In genomic region chr4:108018038-108018883, GRCh38 we compare ENCODE assay signal across 8 cellular contexts. TPM values are rescaled to one million over a fixed set of nuclear protein-coding genes. Genes with fewer than 3 reads are reported as not detected.
A peak's percentile ranks its signal among the peaks of the same experiment; 100 is the strongest.
DNase-seq lines count a peak whose midpoint lies in the region; ATAC-seq and TF ChIP-seq lines count a peak whose summit lies in the region.

No MANE protein-coding gene starts in this region.

- intact Hi-C loops in cardiac septum (cut with DNase I), result loop anchor here (5.0 kb wide), 1 partner anchor 554 kb away; no protein-coding TSS in a partner anchor

- TF ChIP-seq CTCF in GM23338 (conservative IDR thresholded peaks at IDR 0.05; ENCODE audit: low read depth in 2 of 2) (peak; percentile 91 to 98), SU-DHL-6 (IDR thresholded peaks at IDR 0.05; ENCODE audit: insufficient read depth, low read length, poor library complexity, severe bottlenecking) (peak; percentile 54)

- no peak overlapping the region for H3K27ac Mint-ChIP-seq in GM23338
- peak overlapping the region; percentile 56 for H3K27ac Mint-ChIP-seq in activated naive CD8-positive, alpha-beta T cell treated with anti-CD3 and anti-CD28 coated beads, Interleukin-2, amount 10 ng/mL, durations not matched to agents 7 days and 5 days

- H3K9me3 ChIP-seq in MG63, result no peaks in the 10 kb centered on the region
- no peaks in the 10 kb centered on the region for H3K9me3 ChIP-seq in SU-DHL-6 (ENCODE audit: insufficient read depth, low read length)

- ATAC-seq in GM23338 (peak; percentile 87), HG03196 (IDR thresholded peaks at IDR 0.05; ENCODE audit: unreplicated experiment) (no peak)
- ATAC-seq in activated naive CD8-positive, alpha-beta T cell treated with anti-CD3 and anti-CD28 coated beads, Interleukin-2, amount 10 ng/mL, durations not matched to agents 7 days and 5 days (ENCODE audit: low read depth), result peak; percentile 76

- H3K9ac ChIP-seq in SU-DHL-6 (ENCODE audit: low read length), result no peak overlapping the region

- H2AFZ ChIP-seq in GM23338, result no peak overlapping the region
- no peak overlapping the region for H2AFZ ChIP-seq in SU-DHL-6 (ENCODE audit: low read depth, low read length, severe bottlenecking)

- H3K79me2 ChIP-seq in GM23338 (replicated peaks; ENCODE audit: insufficient read depth), result no peaks in the 10 kb centered on the region
- no peaks in the 10 kb centered on the region for H3K79me2 ChIP-seq in SU-DHL-6 (ENCODE audit: insufficient read depth, low read length)

- no peak overlapping the region for H3K4me3 ChIP-seq in GM23338
- H3K4me3 ChIP-seq in MG63, result no peak overlapping the region
- no peak overlapping the region for H3K4me3 ChIP-seq in SU-DHL-6 (ENCODE audit: insufficient read depth, low read length, poor library complexity, severe bottlenecking)

- peaks cover 4% of the 10 kb centered on the region for H3K4me1 Mint-ChIP-seq in GM23338
- H3K4me1 Mint-ChIP-seq in activated naive CD8-positive, alpha-beta T cell treated with anti-CD3 and anti-CD28 coated beads, Interleukin-2, amount 10 ng/mL, durations not matched to agents 7 days and 5 days, result peaks cover 17% of the 10 kb centered on the region

- H3K27me3 ChIP-seq in GM23338 (ENCODE audit: insufficient read depth), result no peaks in the 10 kb centered on the region
- H3K27me3 ChIP-seq in MG63, result no peaks in the 10 kb centered on the region
- no peaks in the 10 kb centered on the region for H3K27me3 ChIP-seq in SU-DHL-6 (ENCODE audit: low read length)

- H3K36me3 ChIP-seq in GM23338 (ENCODE audit: insufficient read depth) (peaks cover 12% of the 10 kb centered on the region), MG63 (no peaks in the 10 kb centered on the region), SU-DHL-6 (ENCODE audit: low read length) (peaks cover 3% of the 10 kb centered on the region; the same call in 1 of the 2 replicates)

- H3K4me3 Mint-ChIP-seq in GM23338, result no peak overlapping the region
- no peak overlapping the region for H3K4me3 Mint-ChIP-seq in activated naive CD8-positive, alpha-beta T cell treated with anti-CD3 and anti-CD28 coated beads, Interleukin-2, amount 10 ng/mL, durations not matched to agents 7 days and 5 days

- H3K27ac ChIP-seq in GM23338 (ENCODE audit: low read depth), result no peak overlapping the region
- no peak overlapping the region for H3K27ac ChIP-seq in SU-DHL-6 (ENCODE audit: low read depth, low read length)

- H3K4me1 ChIP-seq in GM23338 (ENCODE audit: insufficient read depth), result no peaks in the 10 kb centered on the region; the same call in 1 of the 2 replicates

- DNase-seq in G401 (ENCODE audit: low spot score), result peak; percentile 80
- DNase-seq in GM23338 (ENCODE audit: low spot score), result peak; percentile 88
- peak; percentile 32 for DNase-seq in MG63
- DNase-seq in activated naive CD8-positive, alpha-beta T cell treated with anti-CD3 and anti-CD28 coated beads, Interleukin-2, amount 10 ng/mL, durations not matched to agents 7 days and 5 days, result peak; percentile 80
- peak; percentile 84 for DNase-seq in cardiac septum (ENCODE audit: low spot score)
- DNase-seq in pulmonary artery endothelial cell (ENCODE audit: low read depth, low spot score), result peak; percentile 33

- in situ Hi-C loops in G401 (cut with HindIII; ENCODE audit: low sequenced_read_pairs), result no loop called here

- H3K36me3 Mint-ChIP-seq in GM23338 (ENCODE audit: low read depth), result peaks cover 49% of the 10 kb centered on the region
- H3K36me3 Mint-ChIP-seq in activated naive CD8-positive, alpha-beta T cell treated with anti-CD3 and anti-CD28 coated beads, Interleukin-2, amount 10 ng/mL, durations not matched to agents 7 days and 5 days, result peaks cover 23% of the 10 kb centered on the region

- peaks cover 8% of the 10 kb centered on the region for H3K27me3 Mint-ChIP-seq in GM23338 (ENCODE audit: insufficient read depth, low read depth, poor library complexity)
- H3K27me3 Mint-ChIP-seq in activated naive CD8-positive, alpha-beta T cell treated with anti-CD3 and anti-CD28 coated beads, Interleukin-2, amount 10 ng/mL, durations not matched to agents 7 days and 5 days, result no peaks in the 10 kb centered on the region

- no peak overlapping the region for H3K4me2 ChIP-seq in GM23338
- H3K4me2 ChIP-seq in SU-DHL-6 (ENCODE audit: low read depth, low read length, poor library complexity, severe bottlenecking), result no peak overlapping the region

- no peaks in the 10 kb centered on the region for H3F3A ChIP-seq in GM23338 (replicated peaks; ENCODE audit: low read depth)
- no peaks in the 10 kb centered on the region for H3F3A ChIP-seq in SU-DHL-6 (ENCODE audit: insufficient read depth)

- POLR2A ChIA-PET in activated naive CD8-positive, alpha-beta T cell treated with anti-CD3 and anti-CD28 coated beads, Interleukin-2, amount 10 ng/mL, durations not matched to agents 7 days and 5 days (lab: Charles Lee), result interaction anchor here (1.7 to 1.8 kb wide), 2 partner anchors 28 to 556 kb away, joined by 3 to 5 read pairs; partner anchors contain the start of gene HADH

- H3K9me3 Mint-ChIP-seq in GM23338, result no peaks in the 10 kb centered on the region
- no peaks in the 10 kb centered on the region for H3K9me3 Mint-ChIP-seq in activated naive CD8-positive, alpha-beta T cell treated with anti-CD3 and anti-CD28 coated beads, Interleukin-2, amount 10 ng/mL, durations not matched to agents 7 days and 5 days

- H3K9me2 ChIP-seq in GM23338 (ENCODE audit: insufficient read depth) (no peaks in the 10 kb centered on the region), SU-DHL-6 (replicated peaks; ENCODE audit: insufficient read depth, low read length) (no peaks in the 10 kb centered on the region)

- H4K20me1 ChIP-seq in GM23338 (replicated peaks; ENCODE audit: insufficient read depth), result no peaks in the 10 kb centered on the region
- no peaks in the 10 kb centered on the region for H4K20me1 ChIP-seq in SU-DHL-6 (ENCODE audit: low read depth, low read length)

TF ChIP-seq in GM23338, 12 proteins besides CTCF, POLR2A, EP300 and RAD21 (continues in another document):
- TF ChIP-seq JUNB (IDR thresholded peaks at IDR 0.05; ENCODE audit: unreplicated experiment) (no peak), CREB1 (CRISPR knock-in tag; IDR thresholded peaks at IDR 0.05; ENCODE audit: low read depth) (no peak), ZNF331 (CRISPR knock-in tag; IDR thresholded peaks at IDR 0.05; ENCODE audit: low read depth) (no peak), EZH2phosphoT487 (IDR thresholded peaks at IDR 0.05; ENCODE audit: unreplicated experiment) (no peak), NANOG (IDR thresholded peaks at IDR 0.05; ENCODE audit: borderline replicate concordance) (no peak), ETS1 (IDR thresholded peaks at IDR 0.05) (no peak), STAT1 (IDR thresholded peaks at IDR 0.05; ENCODE audit: unreplicated experiment) (no peak), ZNF114 (CRISPR knock-in tag; IDR thresholded peaks at IDR 0.05) (no peak), EZH2 (IDR thresholded peaks at IDR 0.05; ENCODE audit: low read depth, unreplicated experiment) (no peak)

RNA-seq across cellular contexts. Expression of gene HADH, which starts 28.6 kb away (rescaled TPM):
- 56.0 and 61.8 TPM in 2 replicates for total RNA-seq in G401 (2014; rRNA removed; shearing (Covaris generic))
- total RNA-seq in GM23338 (2014; rRNA removed; shearing (Covaris generic)), result 37.7 and 39.1 TPM in 2 replicates
- 37.9 and 39.2 TPM in 2 replicates for polyA plus RNA-seq in GM23338 (2016; fragmentation: Nextera tagmentation; extraction: Ambion mirVana)
- total RNA-seq in MG63 (2014; rRNA removed; shearing (Covaris generic); ENCODE audit: low replicate concordance), result 24.3 and 30.8 TPM in 2 replicates
- 10 to 100 TPM; 45.3 to 46.6 TPM for total RNA-seq in activated naive CD8-positive, alpha-beta T cell treated with anti-CD3 and anti-CD28 coated beads, Interleukin-2, amount 10 ng/mL, durations not matched to agents 7 days and 5 days
- total RNA-seq in cardiac septum, result 121 TPM
- 7.3 and 7.9 TPM in 2 replicates for total RNA-seq in pulmonary artery endothelial cell

Comparison
In these comparisons a context has a peak if more than half of its experiments do, and no peak if none do; other contexts are left out.
1. DNase-seq: peak in every context shown above with its lines; median percentile 88 in GM23338; 84 in cardiac septum; 80 in G401; 80 in activated naive CD8-positive, alpha-beta T cell treated with anti-CD3 and anti-CD28 coated beads, Interleukin-2, amount 10 ng/mL, durations not matched to agents 7 days and 5 days; 33 in pulmonary artery endothelial cell; 32 in MG63.